Comparison of ENCODE assay signal across 8 cellular contexts in the genomic region with DNA sequence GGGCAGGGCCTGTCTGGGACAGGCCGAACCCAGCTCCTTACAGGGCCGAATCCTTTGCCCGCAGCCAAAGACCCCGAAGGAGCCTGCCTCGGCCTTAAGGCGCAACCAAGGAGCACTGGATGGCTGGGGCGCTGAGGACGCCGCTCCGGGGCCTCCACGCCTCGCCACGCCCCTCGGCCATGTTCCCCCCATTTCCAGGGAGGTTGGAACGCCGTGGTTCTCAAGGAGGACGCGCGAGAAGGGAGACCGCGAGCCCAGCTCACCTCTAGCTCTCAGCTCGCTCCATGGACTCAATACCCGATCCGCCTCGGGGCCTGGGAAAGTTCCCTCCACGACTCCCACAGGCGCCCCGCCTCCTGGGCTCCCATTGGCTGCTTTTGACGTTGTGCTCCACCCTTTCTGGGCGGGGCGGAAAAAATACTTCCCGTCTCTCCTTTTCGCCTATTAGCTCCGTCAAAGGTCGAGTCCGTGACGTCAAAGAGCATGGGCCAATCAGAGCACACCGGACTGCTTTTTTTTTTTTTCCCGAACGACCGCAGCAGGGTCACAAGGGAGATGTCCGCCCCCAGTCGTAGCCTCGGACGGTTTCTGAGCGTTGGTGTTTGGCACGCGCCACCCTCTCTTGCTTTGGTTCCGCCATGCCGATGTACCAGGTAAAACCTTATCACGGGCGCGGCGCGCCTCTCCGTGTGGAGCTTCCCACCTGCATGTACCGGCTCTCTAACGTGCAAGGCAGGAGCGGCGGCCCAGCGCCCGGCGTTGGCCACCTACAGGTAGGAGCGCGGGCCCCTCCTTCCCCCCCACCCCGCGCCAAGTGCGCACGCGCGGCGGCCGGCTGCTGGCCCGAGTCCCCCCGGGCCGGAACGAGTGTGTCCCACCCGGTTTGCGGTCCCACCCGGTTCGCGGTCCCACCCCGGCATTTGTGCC.
DNase-seq lines count a peak whose midpoint lies in the region; ATAC-seq and TF ChIP-seq lines count a peak whose summit lies in the region.

No MANE protein-coding gene starts in this region.

- H4K20me1 ChIP-seq in SK-N-SH (ENCODE audit: insufficient read depth) (no peaks in the 10 kb centered on the region), osteoblast (ENCODE audit: insufficient read depth, low read length) (no peaks in the 10 kb centered on the region)

- DNase-seq in NCI-H1048 (lab: John Stamatoyannopoulos, UW) (peak; percentile 93), SK-N-SH (peak; percentile 100), glutamatergic neuron (peak; percentile 98), osteoblast (ENCODE audit: insufficient read length, low spot score, missing footprints) (peak; percentile 99)

- CTCF ChIA-PET in SK-N-SH (lab: Yijun Ruan, JAX) = interaction anchor here (1.1 kb wide), 1 partner anchor 262 kb away, joined by 5 read pairs; no protein-coding TSS in a partner anchor

- H3K9me3 ChIP-seq in SK-N-SH (no peaks in the 10 kb centered on the region), osteoblast (ENCODE audit: low read depth, low read length) (no peaks in the 10 kb centered on the region), thymus (ENCODE audit: control insufficient read depth) (no peaks in the 10 kb centered on the region)

- peak overlapping the region; percentile 95 for H3K27ac Mint-ChIP-seq in activated naive CD8-positive, alpha-beta T cell
- peak overlapping the region; percentile 85 for H3K27ac Mint-ChIP-seq in glutamatergic neuron (ENCODE audit: unreplicated experiment)

- H3K36me3 Mint-ChIP-seq in activated naive CD8-positive, alpha-beta T cell = no peaks in the 10 kb centered on the region
- no peaks in the 10 kb centered on the region for H3K36me3 Mint-ChIP-seq in glutamatergic neuron (ENCODE audit: unreplicated experiment)

- peak overlapping the region; percentile 86 for H3K4me3 ChIP-seq in GM08714 (ENCODE audit: low read length)
- H3K4me3 ChIP-seq in SK-N-SH (ENCODE audit: low read depth in 2 of 2, low read length in 1 of 2) = peak overlapping the region; percentile 82 to 98
- H3K4me3 ChIP-seq in osteoblast (ENCODE audit: insufficient read depth, low read length) = peak overlapping the region; percentile 88
- H3K4me3 ChIP-seq in thymus (ENCODE audit: low read length) = peak overlapping the region; percentile 87

- H3K27me3 Mint-ChIP-seq in activated naive CD8-positive, alpha-beta T cell = no peaks in the 10 kb centered on the region
- H3K27me3 Mint-ChIP-seq in glutamatergic neuron (ENCODE audit: unreplicated experiment) = peaks cover 3% of the 10 kb centered on the region

- peak overlapping the region; percentile 93 for H3K27ac ChIP-seq in SK-N-SH (ENCODE audit: low read depth in 2 of 2, low read length in 1 of 2)
- peak overlapping the region; percentile 98 for H3K27ac ChIP-seq in osteoblast (ENCODE audit: low read depth, low read length)
- H3K27ac ChIP-seq in thymus (ENCODE audit: low read depth) = peak overlapping the region; percentile 98

- H3K27me3 ChIP-seq in SK-N-SH (ENCODE audit: insufficient read depth) (no peaks in the 10 kb centered on the region), osteoblast (ENCODE audit: insufficient read depth, low read length) (no peaks in the 10 kb centered on the region), thymus (ENCODE audit: control insufficient read depth, insufficient read depth) (no peaks in the 10 kb centered on the region)

- TF ChIP-seq RAD21 in SK-N-SH (IDR thresholded peaks at IDR 0.05; ENCODE audit: low read length) = no peak

- peak overlapping the region; percentile 92 for H2AFZ ChIP-seq in SK-N-SH (ENCODE audit: low read depth)
- H2AFZ ChIP-seq in osteoblast (ENCODE audit: low read length) = peak overlapping the region; percentile 97

- H3K9me3 Mint-ChIP-seq in activated naive CD8-positive, alpha-beta T cell (ENCODE audit: low read depth) = no peaks in the 10 kb centered on the region
- H3K9me3 Mint-ChIP-seq in glutamatergic neuron (ENCODE audit: unreplicated experiment) = peaks cover 4% of the 10 kb centered on the region

- H3K4me1 ChIP-seq in SK-N-SH (ENCODE audit: control insufficient read depth in 1 of 2, insufficient read depth in 2 of 2, low read depth in 1 of 2, low read length in 1 of 2) (peaks cover 4 to 5% of the 10 kb centered on the region in 2 experiments; a peak in 2 of 4 replicates), osteoblast (ENCODE audit: insufficient read depth, low read length) (peaks cover 4% of the 10 kb centered on the region), thymus (ENCODE audit: control insufficient read depth, insufficient read depth, low read length) (peaks cover 5% of the 10 kb centered on the region)

- H3K36me3 ChIP-seq in SK-N-SH (replicated peaks in 1 of 2; ENCODE audit: control insufficient read depth in 1 of 2, insufficient read depth in 2 of 2, low read length in 1 of 2) (peaks cover 9 to 26% of the 10 kb centered on the region in 2 experiments), osteoblast (ENCODE audit: insufficient read depth, low read length) (peaks cover 11% of the 10 kb centered on the region), thymus (ENCODE audit: control insufficient read depth, insufficient read depth) (peaks cover 5% of the 10 kb centered on the region)

- peak in 1 of 2 experiments; percentile 24; a peak in 1 of 4 replicates for TF ChIP-seq EP300 in SK-N-SH (IDR thresholded peaks at IDR 0.05; ENCODE audit: borderline replicate concordance in 1 of 2, low read depth in 1 of 2, low read length in 1 of 2)

- WGBS in SK-N-SH (ENCODE audit: low lambda C conversion rate) = under 1% methylated on average over 57 of the region's 83 CpGs
- under 1% methylated on average over 83 of the region's 83 CpGs for WGBS in thymus

- H3K79me2 ChIP-seq in SK-N-SH (ENCODE audit: insufficient read depth) (peaks cover 73% of the 10 kb centered on the region), osteoblast (ENCODE audit: insufficient read depth, low read length) (peaks cover 40% of the 10 kb centered on the region)

- POLR2A ChIA-PET in SK-N-SH (lab: Yijun Ruan, JAX) = interaction anchor here (0.7 to 1.0 kb wide), 3 partner anchors 262 to 1019 kb away, joined by 3 to 5 read pairs (median 3); no protein-coding TSS in a partner anchor

- H3K4me1 Mint-ChIP-seq in activated naive CD8-positive, alpha-beta T cell (ENCODE audit: low read depth) = peaks cover 27% of the 10 kb centered on the region
- peaks cover 6% of the 10 kb centered on the region for H3K4me1 Mint-ChIP-seq in glutamatergic neuron (ENCODE audit: low read depth, unreplicated experiment)

- H3K4me2 ChIP-seq in SK-N-SH = peak overlapping the region; percentile 77
- H3K4me2 ChIP-seq in osteoblast (ENCODE audit: insufficient read depth, low read length) = peak overlapping the region; percentile 92

- ATAC-seq in HG02571 (IDR thresholded peaks at IDR 0.05; ENCODE audit: unreplicated experiment) = peak; percentile 82

- no peaks in the 10 kb centered on the region for H3K9me2 ChIP-seq in SK-N-SH

- peak overlapping the region; percentile 99 for H3K9ac ChIP-seq in SK-N-SH

- H3K4me3 Mint-ChIP-seq in activated naive CD8-positive, alpha-beta T cell = peak overlapping the region; percentile 93
- peak overlapping the region; percentile 93 for H3K4me3 Mint-ChIP-seq in glutamatergic neuron (ENCODE audit: unreplicated experiment)

- TF ChIP-seq CTCF in SK-N-SH (IDR thresholded peaks at IDR 0.05) (peak; percentile 51), glutamatergic neuron (IDR thresholded peaks at IDR 0.05; ENCODE audit: partially characterized antibody, unreplicated experiment) (no peak), osteoblast (IDR thresholded peaks at IDR 0.05; ENCODE audit: extremely low read depth, low read depth, low read length) (peak; percentile 15)

- H3F3A ChIP-seq in SK-N-SH (replicated peaks; ENCODE audit: insufficient read depth) = peaks cover 19% of the 10 kb centered on the region

TF ChIP-seq in SK-N-SH, 30 proteins besides CTCF, POLR2A, EP300 and RAD21 (continues in another document):
- TF ChIP-seq FOSL2 (IDR thresholded peaks at IDR 0.05; ENCODE audit: borderline replicate concordance, low read depth) (no peak), TCF12 (IDR thresholded peaks at IDR 0.05) (peak; percentile 42; the same call in 1 of the 2 replicates), SIN3A (IDR thresholded peaks at IDR 0.05; ENCODE audit: borderline replicate concordance, low read depth, low read length) (no peak), FOXJ3 (CRISPR knock-in tag; IDR thresholded peaks at IDR 0.05) (no peak), YY1 (IDR thresholded peaks at IDR 0.05; ENCODE audit: low read depth) (peak; percentile 80; the same call in 1 of the 2 replicates)
- TF ChIP-seq, protein P1, sequence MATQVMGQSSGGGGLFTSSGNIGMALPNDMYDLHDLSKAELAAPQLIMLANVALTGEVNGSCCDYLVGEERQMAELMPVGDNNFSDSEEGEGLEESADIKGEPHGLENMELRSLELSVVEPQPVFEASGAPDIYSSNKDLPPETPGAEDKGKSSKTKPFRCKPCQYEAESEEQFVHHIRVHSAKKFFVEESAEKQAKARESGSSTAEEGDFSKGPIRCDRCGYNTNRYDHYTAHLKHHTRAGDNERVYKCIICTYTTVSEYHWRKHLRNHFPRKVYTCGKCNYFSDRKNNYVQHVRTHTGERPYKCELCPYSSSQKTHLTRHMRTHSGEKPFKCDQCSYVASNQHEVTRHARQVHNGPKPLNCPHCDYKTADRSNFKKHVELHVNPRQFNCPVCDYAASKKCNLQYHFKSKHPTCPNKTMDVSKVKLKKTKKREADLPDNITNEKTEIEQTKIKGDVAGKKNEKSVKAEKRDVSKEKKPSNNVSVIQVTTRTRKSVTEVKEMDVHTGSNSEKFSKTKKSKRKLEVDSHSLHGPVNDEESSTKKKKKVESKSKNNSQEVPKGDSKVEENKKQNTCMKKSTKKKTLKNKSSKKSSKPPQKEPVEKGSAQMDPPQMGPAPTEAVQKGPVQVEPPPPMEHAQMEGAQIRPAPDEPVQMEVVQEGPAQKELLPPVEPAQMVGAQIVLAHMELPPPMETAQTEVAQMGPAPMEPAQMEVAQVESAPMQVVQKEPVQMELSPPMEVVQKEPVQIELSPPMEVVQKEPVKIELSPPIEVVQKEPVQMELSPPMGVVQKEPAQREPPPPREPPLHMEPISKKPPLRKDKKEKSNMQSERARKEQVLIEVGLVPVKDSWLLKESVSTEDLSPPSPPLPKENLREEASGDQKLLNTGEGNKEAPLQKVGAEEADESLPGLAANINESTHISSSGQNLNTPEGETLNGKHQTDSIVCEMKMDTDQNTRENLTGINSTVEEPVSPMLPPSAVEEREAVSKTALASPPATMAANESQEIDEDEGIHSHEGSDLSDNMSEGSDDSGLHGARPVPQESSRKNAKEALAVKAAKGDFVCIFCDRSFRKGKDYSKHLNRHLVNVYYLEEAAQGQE (IDR thresholded peaks at IDR 0.05; ENCODE audit: low read depth, low read length) = no peak; the same call in 1 of the 2 replicates
- TF ChIP-seq, protein P2, sequence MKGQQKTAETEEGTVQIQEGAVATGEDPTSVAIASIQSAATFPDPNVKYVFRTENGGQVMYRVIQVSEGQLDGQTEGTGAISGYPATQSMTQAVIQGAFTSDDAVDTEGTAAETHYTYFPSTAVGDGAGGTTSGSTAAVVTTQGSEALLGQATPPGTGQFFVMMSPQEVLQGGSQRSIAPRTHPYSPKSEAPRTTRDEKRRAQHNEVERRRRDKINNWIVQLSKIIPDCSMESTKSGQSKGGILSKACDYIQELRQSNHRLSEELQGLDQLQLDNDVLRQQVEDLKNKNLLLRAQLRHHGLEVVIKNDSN (IDR thresholded peaks at IDR 0.05; ENCODE audit: borderline replicate concordance, low read depth) = peak; percentile 68

Comparison
In these comparisons a context has a peak if more than half of its experiments do, and no peak if none do; other contexts are left out.
1. Peak in every context shown above with its lines: DNase-seq, ATAC-seq, H3K4me3 ChIP-seq and H3K27ac ChIP-seq.